In the genomic region with DNA sequence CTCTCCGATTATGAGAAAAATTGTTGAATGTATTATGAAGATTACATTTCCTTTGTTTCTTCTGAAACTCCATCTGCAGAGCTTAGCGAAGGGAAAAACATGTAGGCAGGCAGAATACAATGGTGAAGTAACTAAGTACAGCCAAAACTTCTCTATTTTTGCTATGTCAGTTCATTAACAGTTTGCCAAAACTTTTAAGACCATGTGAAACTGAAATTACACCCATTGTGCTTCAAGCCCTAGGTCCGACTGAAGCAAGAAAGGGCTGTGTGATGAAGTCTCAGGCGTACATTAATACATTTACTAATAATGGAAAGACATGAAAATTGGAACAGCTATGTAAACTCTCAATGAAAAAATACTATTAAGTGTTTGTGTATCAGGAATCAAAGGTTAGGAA, we compare ENCODE assay signal across 6 cellular contexts.
"Had no signal": no experiment of that assay in that cellular context is flagged by ENCODE, and none has a peak within 500 bp of the region (broad histone marks: within the 10 kb centered on the region; RNA-seq: fewer than 3 reads in every experiment).

No MANE protein-coding gene starts in this region.

- H2AFZ ChIP-seq: GM23338 had no signal

- ATAC-seq: GM23338, K562 had no signal

- H3K4me1 Mint-ChIP-seq: GM23338 had no signal

- DNase-seq: H9, HCEC 1CT, IMR-90, KG1 had no signal

- H3K27ac Mint-ChIP-seq: GM23338, H9 had no signal

- H3K4me3 Mint-ChIP-seq: GM23338, H9 had no signal

- H3K4me3 ChIP-seq: GM23338, K562 had no signal

- H3K4me2 ChIP-seq: GM23338 had no signal

- H3K9me3 Mint-ChIP-seq: GM23338 had no signal
